In the genomic region with DNA sequence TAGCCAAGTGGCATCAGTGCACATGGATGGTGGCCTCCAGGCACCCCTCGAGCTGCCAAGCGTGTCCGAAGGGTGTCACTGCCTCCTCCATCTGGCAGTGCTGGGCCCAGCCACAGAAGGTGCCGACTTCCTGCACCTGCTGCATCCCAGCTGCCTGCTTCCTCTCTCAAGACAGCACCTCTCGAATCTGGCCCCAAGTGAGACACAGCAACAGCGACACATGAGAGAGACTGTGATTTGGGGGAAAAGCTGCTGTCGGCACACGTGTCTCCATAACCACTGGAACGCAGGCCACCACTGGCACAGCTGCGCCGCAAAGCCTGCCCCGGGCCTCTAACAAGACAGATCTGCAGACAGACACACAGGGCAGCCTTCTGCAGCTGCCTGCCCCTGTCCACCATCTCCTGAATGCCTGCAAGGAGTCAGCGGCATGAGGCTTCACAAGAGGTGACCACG, we compare ENCODE assay signal across 20 cellular contexts. TPM values are rescaled to one million over a fixed set of nuclear protein-coding genes. Genes with fewer than 3 reads are reported as not detected.
DNase-seq lines count a peak whose midpoint lies in the region; ATAC-seq and TF ChIP-seq lines count a peak whose summit lies in the region.
"Had no signal": no experiment of that assay in that cellular context is flagged by ENCODE, and none has a peak within 500 bp of the region (broad histone marks: within the 10 kb centered on the region; RNA-seq: fewer than 3 reads in every experiment).

No MANE protein-coding gene starts in this region.

- TF ChIP-seq CTCF in DOHH2 (IDR thresholded peaks at IDR 0.05; ENCODE audit: low read depth, low read length, poor library complexity, severe bottlenecking) (no peak), activated B cell treated with CpG ODN at 0.5 μM for 24 hours (IDR thresholded peaks at IDR 0.05) (no peak), nephron (IDR thresholded peaks at IDR 0.05; ENCODE audit: unreplicated experiment in 3 of 3) (no peak)

- H3K79me2 ChIP-seq in DOHH2 (ENCODE audit: control insufficient read depth, low read length) = peaks cover 95% of the 10 kb centered on the region

- no peak overlapping the region for H3K9ac ChIP-seq in BLaER1
- H3K9ac ChIP-seq: KMS-11 had no signal

- no peaks in the 10 kb centered on the region for H3K9me3 Mint-ChIP-seq in activated B cell treated with CpG ODN at 0.5 μM for 24 hours
- H3K9me3 Mint-ChIP-seq in nephron = no peaks in the 10 kb centered on the region
- H3K9me3 Mint-ChIP-seq: activated naive CD8-positive, alpha-beta T cell treated with anti-CD3 and anti-CD28 coated beads, Interleukin-2, amount 50 U/mL, for 24 hours; activated T-helper 2 cell treated with anti-CD3 and anti-CD28 coated beads, Interferon-gamma antibody, Interleukin-2, Interleukin-4, amounts not matched to agents 10 μg/mL and 5 μg/mL and 100 μg/mL, durations not matched to agents 14 hours and 24 hours and 36 hours; CD4-positive, alpha-beta memory T cell; GM23338 had no signal

- H3K4me1 Mint-ChIP-seq in activated B cell treated with CpG ODN at 0.5 μM for 24 hours (peaks cover 10% of the 10 kb centered on the region), nephron (no peaks in the 10 kb centered on the region)
- H3K4me1 Mint-ChIP-seq: activated naive CD8-positive, alpha-beta T cell treated with anti-CD3 and anti-CD28 coated beads, Interleukin-2, amount 50 U/mL, for 24 hours; GM23338 had no signal

- CTCF ChIA-PET in activated B cell treated with CpG ODN at 0.5 μM for 24 hours (lab: Charles Lee) = no interaction called here

- H3K36me3 Mint-ChIP-seq in activated B cell treated with CpG ODN at 0.5 μM for 24 hours (ENCODE audit: low read depth) (peaks cover 86% of the 10 kb centered on the region), nephron (ENCODE audit: low read depth) (peaks cover 60% of the 10 kb centered on the region)

- H3K4me1 ChIP-seq in BLaER1 (peaks cover 61% of the 10 kb centered on the region), DOHH2 (ENCODE audit: control insufficient read depth, low read length) (peaks cover 45% of the 10 kb centered on the region)
- H3K4me1 ChIP-seq: vagina had no signal

- DNase-seq in activated B cell treated with CpG ODN at 0.5 μM for 24 hours (no peak), T1000 (lab: John Stamatoyannopoulos, UW) (no peak)
- DNase-seq: activated naive CD8-positive, alpha-beta T cell treated with anti-CD3 and anti-CD28 coated beads, Interleukin-2, amount 50 U/mL, for 24 hours; CD4-positive, alpha-beta memory T cell; cerebellar nuclear complex; mammary epithelial cell; MV-4-11; NCI-H1694; NCI-H510A; T-helper 2 cell had no signal

- ATAC-seq in activated B cell treated with CpG ODN at 0.5 μM for 24 hours (ENCODE audit: low read depth) = peak; percentile 42
- ATAC-seq in GM19452 (IDR thresholded peaks at IDR 0.05; ENCODE audit: unreplicated experiment) = no peak
- no peak for ATAC-seq in HG03139 (IDR thresholded peaks at IDR 0.05; ENCODE audit: unreplicated experiment)
- ATAC-seq: activated naive CD8-positive, alpha-beta T cell treated with anti-CD3 and anti-CD28 coated beads, Interleukin-2, amount 50 U/mL, for 24 hours; GM23338 had no signal

- H3K4me3 ChIP-seq in BLaER1 = no peak overlapping the region
- H3K4me3 ChIP-seq in DOHH2 (ENCODE audit: low read length) = peak overlapping the region; percentile 37
- H3K4me3 ChIP-seq: GM23338, vagina had no signal

- no peak overlapping the region for H3K27ac Mint-ChIP-seq in activated B cell treated with CpG ODN at 0.5 μM for 24 hours
- peak overlapping the region in 2 of 3 experiments; percentile 50 to 94 for H3K27ac Mint-ChIP-seq in nephron
- H3K27ac Mint-ChIP-seq: activated naive CD8-positive, alpha-beta T cell treated with anti-CD3 and anti-CD28 coated beads, Interleukin-2, amount 50 U/mL, for 24 hours; activated T-helper 2 cell treated with anti-CD3 and anti-CD28 coated beads, Interferon-gamma antibody, Interleukin-2, Interleukin-4, amounts not matched to agents 10 μg/mL and 5 μg/mL and 100 μg/mL, durations not matched to agents 14 hours and 24 hours and 36 hours; GM23338 had no signal

- H3K4me3 Mint-ChIP-seq in activated B cell treated with CpG ODN at 0.5 μM for 24 hours (no peak overlapping the region), nephron (no peak overlapping the region)
- H3K4me3 Mint-ChIP-seq: activated naive CD8-positive, alpha-beta T cell treated with anti-CD3 and anti-CD28 coated beads, Interleukin-2, amount 50 U/mL, for 24 hours; CD4-positive, alpha-beta memory T cell; GM23338 had no signal

- intact Hi-C loops in activated B cell treated with CpG ODN at 0.5 μM for 24 hours (cut with micrococcal nuclease) = no loop called here

- H3K9me3 ChIP-seq in BLaER1 (no peaks in the 10 kb centered on the region), DOHH2 (ENCODE audit: control insufficient read depth, insufficient read depth, low read length) (no peaks in the 10 kb centered on the region)
- H3K9me3 ChIP-seq: vagina had no signal

- H3K4me2 ChIP-seq in BLaER1 (peak overlapping the region; percentile 77), DOHH2 (ENCODE audit: low read length) (peak overlapping the region; percentile 42)
- H3K4me2 ChIP-seq: GM23338, KMS-11 had no signal

- H4K20me1 ChIP-seq in BLaER1 (peaks cover 99% of the 10 kb centered on the region), DOHH2 (ENCODE audit: control insufficient read depth, insufficient read depth, low read depth, low read length) (peaks cover 11% of the 10 kb centered on the region)

- H3F3A ChIP-seq in DOHH2 (ENCODE audit: control insufficient read depth, insufficient read depth) = peaks cover 11% of the 10 kb centered on the region; the same call in 1 of the 2 replicates

- H3K27ac ChIP-seq in BLaER1 (peak overlapping the region; percentile 50), DOHH2 (ENCODE audit: low read depth, low read length) (peak overlapping the region; percentile 64)
- H3K27ac ChIP-seq: KMS-11, vagina had no signal

- no peaks in the 10 kb centered on the region for H3K27me3 Mint-ChIP-seq in activated B cell treated with CpG ODN at 0.5 μM for 24 hours
- H3K27me3 Mint-ChIP-seq in nephron (ENCODE audit: low read depth) = no peaks in the 10 kb centered on the region
- H3K27me3 Mint-ChIP-seq: activated naive CD8-positive, alpha-beta T cell treated with anti-CD3 and anti-CD28 coated beads, Interleukin-2, amount 50 U/mL, for 24 hours; CD4-positive, alpha-beta memory T cell had no signal

- POLR2A ChIA-PET in activated B cell treated with CpG ODN at 0.5 μM for 24 hours (lab: Charles Lee) = no interaction called here

- H3K36me3 ChIP-seq in BLaER1 = peaks cover 99% of the 10 kb centered on the region
- peaks cover 98% of the 10 kb centered on the region for H3K36me3 ChIP-seq in DOHH2 (ENCODE audit: control insufficient read depth, low read length)

- no peaks in the 10 kb centered on the region for H3K9me2 ChIP-seq in DOHH2 (replicated peaks; ENCODE audit: control insufficient read depth, low read length)

- no peaks in the 10 kb centered on the region for H3K27me3 ChIP-seq in BLaER1
- H3K27me3 ChIP-seq in DOHH2 (ENCODE audit: control insufficient read depth, low read length) = no peaks in the 10 kb centered on the region
- H3K27me3 ChIP-seq: vagina had no signal

RNA-seq across cellular contexts. Expression of a gene that starts 8.8 kb away (rescaled TPM):
- total RNA-seq in activated B cell treated with CpG ODN at 0.5 μM for 24 hours = 87.5 and 100 TPM in 2 replicates

RNA-seq across cellular contexts. Expression of a gene that starts 41.3 kb away (rescaled TPM):
- 0.22 and 0.35 TPM in 2 replicates for total RNA-seq in activated B cell treated with CpG ODN at 0.5 μM for 24 hours
- total RNA-seq: CD4-positive, alpha-beta memory T cell; kidney epithelial cell; mammary epithelial cell; vagina had no signal
